In the genomic region with DNA sequence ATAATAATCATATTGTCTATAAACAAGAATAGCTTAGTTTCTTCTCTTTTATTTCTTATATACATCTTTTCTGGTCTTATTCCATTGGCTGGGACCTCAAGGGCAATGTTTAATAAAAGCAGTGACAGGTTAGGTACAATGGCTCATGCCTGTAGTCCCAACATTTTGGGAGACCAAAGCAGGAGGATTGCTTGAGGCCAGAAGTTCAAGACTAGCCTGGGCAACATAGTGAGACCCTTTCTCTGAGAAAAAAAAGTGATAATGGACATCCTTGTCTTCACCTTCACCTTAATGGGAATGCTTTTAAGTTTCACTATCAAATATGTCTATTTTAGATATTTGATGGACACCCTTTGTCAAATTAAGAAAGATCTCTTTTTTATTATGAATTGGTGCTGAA, we compare ENCODE assay signal across 4 cellular contexts. TPM values are rescaled to one million over a fixed set of nuclear protein-coding genes. Genes with fewer than 3 reads are reported as not detected.
"Had no signal": no experiment of that assay in that cellular context is flagged by ENCODE, and none has a peak within 500 bp of the region (broad histone marks: within the 10 kb centered on the region; RNA-seq: fewer than 3 reads in every experiment).

No MANE protein-coding gene starts in this region.

- DNase-seq: GDM1, GF-D8 had no signal

- ATAC-seq: GM12878 had no signal

- H3K4me3 ChIP-seq: GM12878 had no signal

RNA-seq across cellular contexts. Expression of a gene that starts 8.1 kb away (rescaled TPM):
- total RNA-seq: G401 had no signal
